8 cellular contexts compared by ENCODE assay signal in the genomic region with DNA sequence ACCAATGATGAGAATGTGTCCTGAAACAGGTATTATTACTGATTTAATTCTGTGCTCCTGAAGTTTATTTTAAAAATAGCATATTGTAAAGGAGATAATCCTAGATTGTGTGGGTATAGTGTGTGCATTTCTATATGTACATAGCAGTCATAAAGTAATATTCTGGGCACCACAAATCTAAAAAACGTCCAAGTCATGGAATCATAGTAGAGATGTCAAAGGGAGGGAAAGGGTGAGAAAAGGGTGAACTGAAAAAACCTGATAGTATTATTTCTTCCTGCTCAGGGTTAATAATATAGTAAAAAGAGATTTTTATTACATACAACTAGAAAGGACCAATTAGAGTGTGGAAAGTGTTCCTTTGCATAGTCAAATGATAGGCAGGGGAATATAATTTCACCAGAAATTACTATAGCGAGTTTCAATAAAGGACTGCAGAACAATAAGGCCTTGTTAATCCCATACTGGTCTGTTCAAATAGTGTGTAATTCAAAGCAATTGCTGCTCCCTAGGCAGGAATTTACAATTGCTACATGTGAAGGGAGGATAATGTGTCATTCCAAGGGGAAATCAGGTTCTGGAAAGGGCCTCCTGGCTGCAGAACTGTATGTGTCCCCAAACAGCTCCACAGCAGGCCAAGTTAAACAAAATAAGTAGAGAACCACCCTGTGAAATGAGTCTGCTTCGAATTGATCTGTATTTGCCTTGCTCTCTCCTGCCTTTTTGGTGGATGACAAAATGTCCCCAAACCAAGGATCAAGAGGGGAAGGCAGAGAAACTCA. TPM values are rescaled to one million over a fixed set of nuclear protein-coding genes. Genes with fewer than 3 reads are reported as not detected.
DNase-seq lines count a peak whose midpoint lies in the region; ATAC-seq and TF ChIP-seq lines count a peak whose summit lies in the region.

No MANE protein-coding gene starts in this region.

- H3K4me3 Mint-ChIP-seq in activated T-cell treated with anti-CD3 and anti-CD28 coated beads, Interleukin-2, amount 50 U/mL, for 4 hours, result no peak overlapping the region

- TF ChIP-seq CTCF in RWPE2 (IDR thresholded peaks at IDR 0.05; ENCODE audit: poor library complexity, severe bottlenecking), result no peak

- H3K27ac ChIP-seq in RWPE2 (ENCODE audit: poor library complexity, severe bottlenecking), result peak overlapping the region; percentile 86

- H3K36me3 Mint-ChIP-seq in activated T-cell treated with anti-CD3 and anti-CD28 coated beads, Interleukin-2, amount 50 U/mL, for 4 hours (ENCODE audit: insufficient read depth), result peaks cover 4% of the 10 kb centered on the region

- no peaks in the 10 kb centered on the region for H3K27me3 Mint-ChIP-seq in activated T-cell treated with anti-CD3 and anti-CD28 coated beads, Interleukin-2, amount 50 U/mL, for 4 hours (ENCODE audit: low read depth)

- no peaks in the 10 kb centered on the region for H3K9me3 ChIP-seq in RWPE2 (ENCODE audit: severe bottlenecking)

- no peak overlapping the region for H3K4me3 ChIP-seq in RWPE2 (ENCODE audit: severe bottlenecking)

- no peaks in the 10 kb centered on the region for H3K36me3 ChIP-seq in RWPE2 (ENCODE audit: low read depth)

- H3K4me1 ChIP-seq in RWPE2 (ENCODE audit: insufficient read depth, poor library complexity, severe bottlenecking), result peaks cover 29% of the 10 kb centered on the region

- ATAC-seq in RWPE2 (ENCODE audit: low read depth) (peak; percentile 60), HG02759 (IDR thresholded peaks at IDR 0.05; ENCODE audit: unreplicated experiment) (no peak)
- ATAC-seq in activated T-cell treated with anti-CD3 and anti-CD28 coated beads, Interleukin-2, amount 50 U/mL, for 4 hours, result no peak

- H3K27me3 ChIP-seq in RWPE2 (ENCODE audit: insufficient read depth, poor library complexity, severe bottlenecking), result no peaks in the 10 kb centered on the region

- H3K4me1 Mint-ChIP-seq in activated T-cell treated with anti-CD3 and anti-CD28 coated beads, Interleukin-2, amount 50 U/mL, for 4 hours (ENCODE audit: low read depth), result peaks cover 5% of the 10 kb centered on the region

- H3K9me3 Mint-ChIP-seq in activated T-cell treated with anti-CD3 and anti-CD28 coated beads, Interleukin-2, amount 50 U/mL, for 4 hours, result no peaks in the 10 kb centered on the region

- DNase-seq in EL, result peak; percentile 46
- no peak for DNase-seq in RWPE2 (ENCODE audit: low spot score)
- peak; percentile 65 for DNase-seq in fibroblast of peridontal ligament (ENCODE audit: extremely low read depth)
- peak; percentile 68 for DNase-seq in pons (ENCODE audit: low spot score)
- no peak for DNase-seq in NCI-H82 treated with DMSO at 0.1 percent for 48 hours (lab: John Stamatoyannopoulos, UW; ENCODE audit: unreplicated experiment)
- no peak for DNase-seq in germinal center (ENCODE audit: low spot score)
- DNase-seq in activated T-cell treated with anti-CD3 and anti-CD28 coated beads, Interleukin-2, amount 50 U/mL, for 4 hours, result no peak

RNA-seq across cellular contexts. Expression of a gene that starts 42.5 kb away (rescaled TPM):
- total RNA-seq in activated T-cell treated with anti-CD3 and anti-CD28 coated beads, Interleukin-2, amount 50 U/mL, for 4 hours, result 10 to 100 TPM; 49.2 to 71.8 (median 67.4) TPM

Comparison
In these comparisons a context has a peak if more than half of its experiments do, and no peak if none do; other contexts are left out.
1. DNase-seq: peak in EL (single experiment), fibroblast of peridontal ligament (single experiment) and pons (single experiment); none in RWPE2 (single experiment), NCI-H82 treated with DMSO at 0.1 percent for 48 hours (single experiment), germinal center (single experiment) and activated T-cell treated with anti-CD3 and anti-CD28 coated beads, Interleukin-2, amount 50 U/mL, for 4 hours (single experiment).